8 cellular contexts compared by ENCODE assay signal in the genomic region with DNA sequence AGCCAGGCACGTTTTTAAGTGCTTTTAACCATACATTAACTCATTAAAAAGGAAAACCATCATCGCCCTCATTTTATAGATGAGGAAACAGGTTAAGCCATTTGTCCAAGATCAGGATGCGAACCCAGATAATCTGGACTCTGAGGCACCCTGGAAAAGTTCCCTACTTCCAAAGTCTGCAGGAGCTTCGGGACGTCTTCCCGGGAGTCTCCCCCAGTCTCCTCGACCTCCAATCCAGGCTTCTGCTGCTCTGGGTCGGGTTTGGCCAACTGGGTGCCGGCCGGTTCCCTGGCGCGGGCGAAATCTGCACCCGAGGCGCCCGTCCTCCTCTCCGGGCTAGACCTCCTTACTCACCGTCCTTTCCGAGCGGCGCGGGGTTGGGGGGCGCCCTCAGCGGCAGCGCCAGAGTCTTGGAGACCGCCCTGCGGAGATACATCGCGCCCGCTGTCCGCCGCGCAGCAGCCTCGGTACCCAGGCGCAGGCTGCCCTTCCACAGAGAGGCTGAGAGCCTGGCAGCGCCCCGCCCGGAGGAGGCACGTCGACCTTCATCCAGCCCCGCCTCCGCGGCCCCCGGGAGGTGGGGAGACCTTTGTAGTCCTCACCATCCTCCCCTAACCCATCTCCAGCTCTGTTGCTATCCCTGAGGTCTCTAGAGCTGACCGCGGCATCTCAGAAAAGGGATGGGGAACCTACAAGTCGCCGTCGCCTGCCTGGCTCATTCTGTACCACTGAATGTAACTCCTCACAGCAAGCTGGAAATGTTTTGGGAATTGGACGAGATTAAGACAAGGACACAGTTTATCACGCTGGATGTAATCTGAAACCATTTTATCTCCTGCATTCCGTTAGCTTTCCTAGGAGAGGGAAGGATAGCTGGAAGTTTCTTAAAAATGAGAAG. TPM values are rescaled to one million over a fixed set of nuclear protein-coding genes. Genes with fewer than 3 reads are reported as not detected.
DNase-seq lines count a peak whose midpoint lies in the region; ATAC-seq and TF ChIP-seq lines count a peak whose summit lies in the region.

TSS of gene MGARP (minus strand) at position 503 of the 898 bp plus-strand sequence. CDS start at position 436, 67 bp downstream.

- peak within 1 kb of the TSS; percentile 68 for H3K4me3 Mint-ChIP-seq in activated CD8-positive, alpha-beta memory T cell treated with anti-CD3 and anti-CD28 coated beads, Interleukin-2, amount 10 ng/mL, durations not matched to agents 7 days and 5 days
- peak within 1 kb of the TSS; percentile 63 to 84 (median 79) for H3K4me3 Mint-ChIP-seq in naive thymus-derived CD4-positive, alpha-beta T cell

- H3K36me3 ChIP-seq in ACC112 (ENCODE audit: insufficient read depth, low read length) (no peaks in the 10 kb centered on the region), HEK293 (ENCODE audit: control insufficient read depth in 2 of 2, insufficient read depth in 1 of 2, low read length in 2 of 2) (no peaks in the 10 kb centered on the region), esophagus squamous epithelium (no peaks in the 10 kb centered on the region), vagina (no peaks in the 10 kb centered on the region)
- H3K36me3 ChIP-seq in naive thymus-derived CD4-positive, alpha-beta T cell (ENCODE audit: control insufficient read depth in 2 of 3, insufficient read depth in 3 of 3, low read length in 3 of 3): no peaks in the 10 kb centered on the region

- DNase-seq in activated CD8-positive, alpha-beta memory T cell treated with anti-CD3 and anti-CD28 coated beads, Interleukin-2, amount 10 ng/mL, durations not matched to agents 7 days and 5 days: peak; percentile 44
- no peak for DNase-seq in esophagus squamous epithelium (lab: John Stamatoyannopoulos, UW)
- peak in 3 of 9 donors; percentile 10 to 36 (median 13) for DNase-seq in naive thymus-derived CD4-positive, alpha-beta T cell
- DNase-seq in vagina (ENCODE audit: extremely low spot score in 2 of 2): no peak
- no peak for DNase-seq in NCI-H146 treated with DMSO at 0.1 percent for 48 hours (lab: John Stamatoyannopoulos, UW; ENCODE audit: unreplicated experiment)
- no peak for DNase-seq in SHP77 (lab: John Stamatoyannopoulos, UW)

- H3K4me3 ChIP-seq in ACC112 (ENCODE audit: low read depth, low read length): peak within 1 kb of the TSS; percentile 77
- H3K4me3 ChIP-seq in HEK293 (ENCODE audit: low read depth, low read length): peak within 1 kb of the TSS; percentile 59
- peak within 1 kb of the TSS; percentile 31 to 70 (median 50) for H3K4me3 ChIP-seq in esophagus squamous epithelium
- H3K4me3 ChIP-seq in naive thymus-derived CD4-positive, alpha-beta T cell (ENCODE audit: low read length): peak within 1 kb of the TSS; percentile 45
- H3K4me3 ChIP-seq in vagina: peak within 1 kb of the TSS; percentile 52 to 57

- H3K27ac Mint-ChIP-seq in activated CD8-positive, alpha-beta memory T cell treated with anti-CD3 and anti-CD28 coated beads, Interleukin-2, amount 10 ng/mL, durations not matched to agents 7 days and 5 days: no peak within 1 kb of the TSS
- peak within 1 kb of the TSS in 1 of 9 donors; percentile 19 for H3K27ac Mint-ChIP-seq in naive thymus-derived CD4-positive, alpha-beta T cell

- peaks cover 18% of the 10 kb centered on the region for H3K4me1 Mint-ChIP-seq in activated CD8-positive, alpha-beta memory T cell treated with anti-CD3 and anti-CD28 coated beads, Interleukin-2, amount 10 ng/mL, durations not matched to agents 7 days and 5 days
- H3K4me1 Mint-ChIP-seq in naive thymus-derived CD4-positive, alpha-beta T cell: peaks cover 15 to 22% (median 19%) of the 10 kb centered on the region in 7 donors

- H3K9me3 Mint-ChIP-seq in activated CD8-positive, alpha-beta memory T cell treated with anti-CD3 and anti-CD28 coated beads, Interleukin-2, amount 10 ng/mL, durations not matched to agents 7 days and 5 days (ENCODE audit: low read depth): peaks cover 4% of the 10 kb centered on the region
- H3K9me3 Mint-ChIP-seq in naive thymus-derived CD4-positive, alpha-beta T cell: peaks cover 0 to 10% (median 5%) of the 10 kb centered on the region in 11 donors

- peaks cover 19% of the 10 kb centered on the region for H3K4me1 ChIP-seq in ACC112 (ENCODE audit: control insufficient read depth, insufficient read depth, low read length, unreplicated experiment)
- H3K4me1 ChIP-seq in HEK293 (ENCODE audit: control insufficient read depth, insufficient read depth, low read length): no peaks in the 10 kb centered on the region
- H3K4me1 ChIP-seq in esophagus squamous epithelium: peaks cover 11 to 18% (median 12%) of the 10 kb centered on the region in 3 donors
- peaks cover 0 to 14% of the 10 kb centered on the region in 2 donors for H3K4me1 ChIP-seq in naive thymus-derived CD4-positive, alpha-beta T cell (ENCODE audit: control insufficient read depth in 2 of 2, insufficient read depth in 2 of 2, low read length in 2 of 2)
- peaks cover 11% of the 10 kb centered on the region for H3K4me1 ChIP-seq in vagina

- peak; percentile 84 for ATAC-seq in activated CD8-positive, alpha-beta memory T cell treated with anti-CD3 and anti-CD28 coated beads, Interleukin-2, amount 10 ng/mL, durations not matched to agents 7 days and 5 days
- ATAC-seq in naive thymus-derived CD4-positive, alpha-beta T cell: peak; percentile 73

- no peak for TF ChIP-seq POLR2A in esophagus squamous epithelium (IDR thresholded peaks at IDR 0.05)
- TF ChIP-seq POLR2A in vagina (IDR thresholded peaks at IDR 0.05): no peak

- TF ChIP-seq CTCF in HEK293 (tag by site-specific recombination; IDR thresholded peaks at IDR 0.05) (peak; percentile 83), esophagus squamous epithelium (IDR thresholded peaks at IDR 0.05) (no peak), vagina (IDR thresholded peaks at IDR 0.05) (no peak)

- no peaks in the 10 kb centered on the region for H3K9me3 ChIP-seq in HEK293 (ENCODE audit: control insufficient read depth, insufficient read depth, low read depth, low read length)
- no peaks in the 10 kb centered on the region for H3K9me3 ChIP-seq in esophagus squamous epithelium
- H3K9me3 ChIP-seq in naive thymus-derived CD4-positive, alpha-beta T cell (ENCODE audit: control insufficient read depth in 2 of 3, low read length in 3 of 3): no peaks in the 10 kb centered on the region
- H3K9me3 ChIP-seq in vagina: no peaks in the 10 kb centered on the region

- intact Hi-C loops in esophagus squamous epithelium (cut with DNase I): no loop called here
- intact Hi-C loops in naive thymus-derived CD4-positive, alpha-beta T cell (cut with micrococcal nuclease): no loop called here
- intact Hi-C loops in vagina (cut with DNase I): no loop called here

- peaks cover 3% of the 10 kb centered on the region for H3K79me2 ChIP-seq in ACC112 (ENCODE audit: control insufficient read depth, insufficient read depth, low read length, unreplicated experiment)

- 16 to 38% methylated on average over 9 to 34 of the region's 52 CpGs for WGBS in esophagus squamous epithelium, 2 donors

- no peaks in the 10 kb centered on the region for H3K27me3 ChIP-seq in ACC112 (ENCODE audit: insufficient read depth, low read length)
- H3K27me3 ChIP-seq in esophagus squamous epithelium: peaks cover 0 to 50% (median 4%) of the 10 kb centered on the region in 4 donors
- H3K27me3 ChIP-seq in naive thymus-derived CD4-positive, alpha-beta T cell (ENCODE audit: control insufficient read depth in 2 of 2, insufficient read depth in 2 of 2, low read length in 2 of 2): peaks cover 3 to 23% of the 10 kb centered on the region in 2 donors
- no peaks in the 10 kb centered on the region for H3K27me3 ChIP-seq in vagina

- POLR2A ChIA-PET in HEK293 (lab: Yijun Ruan, JAX): interaction anchor here (0.6 to 2.4 kb wide), 3 partner anchors 21 to 94 kb away, joined by 3 to 16 read pairs (median 3); partner anchors contain the start of gene NAA15
- POLR2A ChIA-PET in naive thymus-derived CD4-positive, alpha-beta T cell (lab: Charles Lee): interaction anchor here (1.1 kb wide), 1 partner anchor 16 kb away, joined by 3 read pairs; no protein-coding TSS in a partner anchor

- peaks cover 7% of the 10 kb centered on the region for H3K36me3 Mint-ChIP-seq in activated CD8-positive, alpha-beta memory T cell treated with anti-CD3 and anti-CD28 coated beads, Interleukin-2, amount 10 ng/mL, durations not matched to agents 7 days and 5 days
- H3K36me3 Mint-ChIP-seq in naive thymus-derived CD4-positive, alpha-beta T cell: peaks cover 5 to 11% (median 7%) of the 10 kb centered on the region in 5 donors

- CTCF ChIA-PET in HEK293 (lab: Yijun Ruan, JAX): interaction anchor here (0.6 to 2.2 kb wide), 6 partner anchors 14 to 129 kb away, joined by 3 to 12 read pairs (median 4); no protein-coding TSS in a partner anchor
- CTCF ChIA-PET in activated CD8-positive, alpha-beta memory T cell treated with anti-CD3 and anti-CD28 coated beads, Interleukin-2, amount 10 ng/mL, durations not matched to agents 7 days and 5 days (lab: Charles Lee): no interaction called here
- CTCF ChIA-PET in naive thymus-derived CD4-positive, alpha-beta T cell (lab: Charles Lee): interaction anchor here (0.6 kb wide), 1 partner anchor 9 kb away, joined by 3 read pairs; no protein-coding TSS in a partner anchor

- H3K27ac ChIP-seq in ACC112 (ENCODE audit: low read depth, low read length) (no peak within 1 kb of the TSS), HEK293 (ENCODE audit: extremely low read depth, low read depth, low read length) (no peak within 1 kb of the TSS; the same call in 1 of the 2 replicates), esophagus squamous epithelium (no peak within 1 kb of the TSS), vagina (peak within 1 kb of the TSS; percentile 50)
- H3K27ac ChIP-seq in naive thymus-derived CD4-positive, alpha-beta T cell (ENCODE audit: low read depth, low read length): no peak within 1 kb of the TSS

- H3K27me3 Mint-ChIP-seq in activated CD8-positive, alpha-beta memory T cell treated with anti-CD3 and anti-CD28 coated beads, Interleukin-2, amount 10 ng/mL, durations not matched to agents 7 days and 5 days: peaks cover 72% of the 10 kb centered on the region
- H3K27me3 Mint-ChIP-seq in naive thymus-derived CD4-positive, alpha-beta T cell: peaks cover 40 to 77% (median 53%) of the 10 kb centered on the region in 5 donors

- peak within 1 kb of the TSS; percentile 72 for H2AFZ ChIP-seq in ACC112 (ENCODE audit: low read length, unreplicated experiment)

TF ChIP-seq in HEK293, 187 proteins besides CTCF, POLR2A, EP300 and RAD21 (continues in another document):
- TF ChIP-seq ZNF747 (tag by site-specific recombination; IDR thresholded peaks at IDR 0.05): no peak
- TF ChIP-seq SETDB1 (IDR thresholded peaks at IDR 0.05; ENCODE audit: insufficient read length, low read length): no peak
- no peak for TF ChIP-seq ZNF433 (tag by site-specific recombination; IDR thresholded peaks at IDR 0.05; ENCODE audit: low read depth)
- no peak for TF ChIP-seq EGR2 (tag by site-specific recombination; IDR thresholded peaks at IDR 0.05; ENCODE audit: low read depth)

RNA-seq across cellular contexts. Expression of gene MGARP, which starts in this region (rescaled TPM):
- total RNA-seq in activated CD8-positive, alpha-beta memory T cell treated with anti-CD3 and anti-CD28 coated beads, Interleukin-2, amount 10 ng/mL, durations not matched to agents 7 days and 5 days: under 1 TPM in 1 of 2 experiments, not detected in 1; 0.20 TPM
- total RNA-seq in esophagus squamous epithelium (under 1 TPM in 1 of 4 donors, not detected in 3; 0.38 TPM), vagina (2.2 TPM)
- under 1 TPM in 3 of 5 experiments, not detected in 2; 0.29 to 0.70 (median 0.30) TPM for total RNA-seq in naive thymus-derived CD4-positive, alpha-beta T cell
- under 1 TPM in 1 of 2 donors, not detected in 1; 0.32 TPM for polyA plus RNA-seq in naive thymus-derived CD4-positive, alpha-beta T cell

Comparison
In these comparisons a context has a peak if more than half of its experiments do, and no peak if none do; other contexts are left out.
1. Peak in DNase-seq and ATAC-seq in activated CD8-positive, alpha-beta memory T cell treated with anti-CD3 and anti-CD28 coated beads, Interleukin-2, amount 10 ng/mL, durations not matched to agents 7 days and 5 days; RNA of the gene not detected or under 1 TPM.
2. Peak in ATAC-seq and H3K4me3 ChIP-seq in naive thymus-derived CD4-positive, alpha-beta T cell; RNA of the gene not detected or under 1 TPM.